ENCODE assay signal across 9 cellular contexts in the genomic region with DNA sequence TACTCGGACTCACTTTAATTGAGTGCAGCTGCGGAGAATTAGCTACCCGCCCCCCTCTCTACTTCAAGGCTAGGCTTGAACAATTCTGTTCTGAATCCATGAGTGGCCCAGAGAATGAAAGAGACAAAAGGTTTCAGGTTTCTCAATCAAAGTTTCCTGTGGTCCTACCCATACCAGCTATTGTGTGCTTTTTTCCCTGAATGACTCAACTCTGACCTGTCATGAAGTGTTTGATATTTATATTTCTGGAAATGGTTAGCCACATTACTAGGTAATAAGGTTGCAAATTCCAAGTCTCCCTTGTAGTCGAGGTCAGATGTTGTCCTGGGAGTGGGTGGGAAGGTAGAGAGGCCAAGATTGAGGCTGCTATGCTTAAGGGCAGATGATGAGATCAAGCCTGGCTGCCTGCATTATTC.
DNase-seq lines count a peak whose midpoint lies in the region; TF ChIP-seq lines count a peak whose summit lies in the region.
"Had no signal": no experiment of that assay in that cellular context is flagged by ENCODE, and none has a peak within 500 bp of the region (broad histone marks: within the 10 kb centered on the region; RNA-seq: fewer than 3 reads in every experiment).

No MANE protein-coding gene starts in this region.

- peaks cover 1% of the 10 kb centered on the region for H3K9me3 Mint-ChIP-seq in activated naive CD8-positive, alpha-beta T cell treated with anti-CD3 and anti-CD28 coated beads for 36 hours
- peaks cover 4% of the 10 kb centered on the region for H3K9me3 Mint-ChIP-seq in mesothelial cell of epicardium
- peaks cover 11% of the 10 kb centered on the region for H3K9me3 Mint-ChIP-seq in activated T-helper 1 cell treated with anti-CD3 and anti-CD28 coated beads, Interleukin-12 subunit alpha, Interleukin-12 subunit beta, Interleukin-2, Interleukin-4 antibody, amounts not matched to agents 30 ng/mL and 10 ng/mL and 1 ng/mL, durations not matched to agents 14 hours and 24 hours and 36 hours
- H3K9me3 Mint-ChIP-seq in activated naive CD4-positive, alpha-beta T cell treated with anti-CD3 and anti-CD28 coated beads, Interleukin-2, amount 10 ng/mL, durations not matched to agents 7 days and 5 days, result peaks cover 7% of the 10 kb centered on the region

- no peaks in the 10 kb centered on the region for H3K27me3 Mint-ChIP-seq in activated naive CD8-positive, alpha-beta T cell treated with anti-CD3 and anti-CD28 coated beads for 36 hours
- no peaks in the 10 kb centered on the region for H3K27me3 Mint-ChIP-seq in mesothelial cell of epicardium (ENCODE audit: low read depth)
- H3K27me3 Mint-ChIP-seq in activated T-helper 1 cell treated with anti-CD3 and anti-CD28 coated beads, Interleukin-12 subunit alpha, Interleukin-12 subunit beta, Interleukin-2, Interleukin-4 antibody, amounts not matched to agents 30 ng/mL and 10 ng/mL and 1 ng/mL, durations not matched to agents 14 hours and 24 hours and 36 hours (ENCODE audit: insufficient read depth), result no peaks in the 10 kb centered on the region
- H3K27me3 Mint-ChIP-seq in activated naive CD4-positive, alpha-beta T cell treated with anti-CD3 and anti-CD28 coated beads, Interleukin-2, amount 10 ng/mL, durations not matched to agents 7 days and 5 days, result peaks cover 4% of the 10 kb centered on the region

- CTCF ChIA-PET in activated naive CD4-positive, alpha-beta T cell treated with anti-CD3 and anti-CD28 coated beads, Interleukin-2, amount 10 ng/mL, durations not matched to agents 7 days and 5 days (lab: Charles Lee), result no interaction called here

- no peak for TF ChIP-seq CTCF in GM13977 (IDR thresholded peaks at IDR 0.05; ENCODE audit: extremely low read depth, insufficient read depth, missing control alignments)
- no peak for TF ChIP-seq CTCF in mesothelial cell of epicardium (IDR thresholded peaks at IDR 0.05; ENCODE audit: unreplicated experiment)

- no peaks in the 10 kb centered on the region for H4K20me1 ChIP-seq in GM23248 (ENCODE audit: insufficient read depth)

- no peak overlapping the region for H3K27ac Mint-ChIP-seq in activated naive CD8-positive, alpha-beta T cell treated with anti-CD3 and anti-CD28 coated beads for 36 hours
- peak overlapping the region; percentile 76 for H3K27ac Mint-ChIP-seq in mesothelial cell of epicardium
- no peak overlapping the region for H3K27ac Mint-ChIP-seq in activated T-helper 1 cell treated with anti-CD3 and anti-CD28 coated beads, Interleukin-12 subunit alpha, Interleukin-12 subunit beta, Interleukin-2, Interleukin-4 antibody, amounts not matched to agents 30 ng/mL and 10 ng/mL and 1 ng/mL, durations not matched to agents 14 hours and 24 hours and 36 hours
- H3K27ac Mint-ChIP-seq in activated naive CD4-positive, alpha-beta T cell treated with anti-CD3 and anti-CD28 coated beads, Interleukin-2, amount 10 ng/mL, durations not matched to agents 7 days and 5 days, result no peak overlapping the region

- H3K36me3 ChIP-seq in GM23248 (ENCODE audit: low read depth), result no peaks in the 10 kb centered on the region
- H3K36me3 ChIP-seq: right lobe of liver had no signal

- WGBS in GM23248 (ENCODE audit: low coverage in 1 of 2, low lambda C conversion rate in 2 of 2, missing lambda C conversion rate in 2 of 2), 2 experiments, result 1 to 2% methylated on average over 4 of the region's 4 CpGs

- intact Hi-C loops in activated T-helper 1 cell treated with anti-CD3 and anti-CD28 coated beads, Interleukin-12 subunit alpha, Interleukin-12 subunit beta, Interleukin-2, Interleukin-4 antibody, amounts not matched to agents 30 ng/mL and 10 ng/mL and 1 ng/mL, durations not matched to agents 14 hours and 24 hours and 36 hours (cut with micrococcal nuclease), result loop anchor here (2.0 to 5.0 kb wide), 3 partner anchors 197 to 393 kb away; a partner anchor contains a TSS

- peak overlapping the region; percentile 64 for H3K4me2 ChIP-seq in GM23248 (ENCODE audit: unreplicated experiment)

- peak overlapping the region; percentile 49 for H3K27ac ChIP-seq in GM23248
- H3K27ac ChIP-seq: right lobe of liver had no signal

- peaks cover 31% of the 10 kb centered on the region for H3F3A ChIP-seq in GM23248 (ENCODE audit: insufficient read depth)

- peaks cover 47% of the 10 kb centered on the region for H3K4me1 ChIP-seq in GM23248 (ENCODE audit: insufficient read depth)
- H3K4me1 ChIP-seq: right lobe of liver had no signal

- H3K9ac ChIP-seq in GM23248, result peak overlapping the region; percentile 3; the same call in 1 of the 2 replicates

- no peaks in the 10 kb centered on the region for H3K9me3 ChIP-seq in GM23248 (ENCODE audit: low read depth)
- H3K9me3 ChIP-seq: right lobe of liver had no signal

- no peak overlapping the region for H3K4me3 Mint-ChIP-seq in activated naive CD8-positive, alpha-beta T cell treated with anti-CD3 and anti-CD28 coated beads for 36 hours
- no peak overlapping the region for H3K4me3 Mint-ChIP-seq in mesothelial cell of epicardium
- H3K4me3 Mint-ChIP-seq in activated T-helper 1 cell treated with anti-CD3 and anti-CD28 coated beads, Interleukin-12 subunit alpha, Interleukin-12 subunit beta, Interleukin-2, Interleukin-4 antibody, amounts not matched to agents 30 ng/mL and 10 ng/mL and 1 ng/mL, durations not matched to agents 14 hours and 24 hours and 36 hours, result no peak overlapping the region
- no peak overlapping the region for H3K4me3 Mint-ChIP-seq in activated naive CD4-positive, alpha-beta T cell treated with anti-CD3 and anti-CD28 coated beads, Interleukin-2, amount 10 ng/mL, durations not matched to agents 7 days and 5 days

- in situ Hi-C loops in GM13977 (cut with MboI; ENCODE audit: low pct_unique_long_range_greater_than_20kb, low sequenced_read_pairs, unreplicated experiment) (no loop called here), GM23248 (cut with MboI) (no loop called here)

- peaks cover 34% of the 10 kb centered on the region for H3K4me1 Mint-ChIP-seq in activated naive CD8-positive, alpha-beta T cell treated with anti-CD3 and anti-CD28 coated beads for 36 hours
- H3K4me1 Mint-ChIP-seq in mesothelial cell of epicardium, result peaks cover 36% of the 10 kb centered on the region
- peaks cover 34% of the 10 kb centered on the region for H3K4me1 Mint-ChIP-seq in activated T-helper 1 cell treated with anti-CD3 and anti-CD28 coated beads, Interleukin-12 subunit alpha, Interleukin-12 subunit beta, Interleukin-2, Interleukin-4 antibody, amounts not matched to agents 30 ng/mL and 10 ng/mL and 1 ng/mL, durations not matched to agents 14 hours and 24 hours and 36 hours (ENCODE audit: low read depth)
- H3K4me1 Mint-ChIP-seq in activated naive CD4-positive, alpha-beta T cell treated with anti-CD3 and anti-CD28 coated beads, Interleukin-2, amount 10 ng/mL, durations not matched to agents 7 days and 5 days, result peaks cover 35% of the 10 kb centered on the region

- H2AFZ ChIP-seq in GM23248, result no peak overlapping the region

- DNase-seq in GM13977 (ENCODE audit: low spot score), result peak; percentile 48
- DNase-seq in GM23248, result peak; percentile 91
- peak; percentile 90 for DNase-seq in LHCN-M2 (ENCODE audit: low read depth)
- peak; percentile 14 for DNase-seq in activated naive CD8-positive, alpha-beta T cell treated with anti-CD3 and anti-CD28 coated beads for 36 hours
- DNase-seq in mesothelial cell of epicardium (ENCODE audit: low spot score in 2 of 2, unreplicated experiment in 2 of 2), result no peak
- no peak for DNase-seq in activated T-helper 1 cell treated with anti-CD3 and anti-CD28 coated beads, Interleukin-12 subunit alpha, Interleukin-12 subunit beta, Interleukin-2, Interleukin-4 antibody, amounts not matched to agents 30 ng/mL and 10 ng/mL and 1 ng/mL, durations not matched to agents 14 hours and 24 hours and 36 hours (ENCODE audit: low spot score)
- DNase-seq in DMS 273 treated with DMSO at 0.1 percent for 48 hours (lab: John Stamatoyannopoulos, UW), result no peak
- DNase-seq in activated naive CD4-positive, alpha-beta T cell treated with anti-CD3 and anti-CD28 coated beads, Interleukin-2, amount 10 ng/mL, durations not matched to agents 7 days and 5 days, result no peak
- DNase-seq: right lobe of liver had no signal

- H3K79me2 ChIP-seq in GM23248 (ENCODE audit: insufficient read depth), result no peaks in the 10 kb centered on the region

- no peaks in the 10 kb centered on the region for H3K27me3 ChIP-seq in GM23248 (replicated peaks; ENCODE audit: insufficient read depth)
- H3K27me3 ChIP-seq: right lobe of liver had no signal

- peaks cover 2% of the 10 kb centered on the region for H3K36me3 Mint-ChIP-seq in activated naive CD8-positive, alpha-beta T cell treated with anti-CD3 and anti-CD28 coated beads for 36 hours
- H3K36me3 Mint-ChIP-seq in mesothelial cell of epicardium, result no peaks in the 10 kb centered on the region
- peaks cover 3% of the 10 kb centered on the region for H3K36me3 Mint-ChIP-seq in activated T-helper 1 cell treated with anti-CD3 and anti-CD28 coated beads, Interleukin-12 subunit alpha, Interleukin-12 subunit beta, Interleukin-2, Interleukin-4 antibody, amounts not matched to agents 30 ng/mL and 10 ng/mL and 1 ng/mL, durations not matched to agents 14 hours and 24 hours and 36 hours (ENCODE audit: low read depth)
- no peaks in the 10 kb centered on the region for H3K36me3 Mint-ChIP-seq in activated naive CD4-positive, alpha-beta T cell treated with anti-CD3 and anti-CD28 coated beads, Interleukin-2, amount 10 ng/mL, durations not matched to agents 7 days and 5 days

- peak overlapping the region; percentile 13; the same call in 1 of the 2 replicates for H3K4me3 ChIP-seq in GM23248
- H3K4me3 ChIP-seq: right lobe of liver had no signal

- no peaks in the 10 kb centered on the region for H3K9me2 ChIP-seq in GM23248 (ENCODE audit: insufficient read depth)

Comparison
In these comparisons a context has a peak if more than half of its experiments do, and no peak if none do; other contexts are left out.
1. DNase-seq: peak in GM13977 (single experiment), GM23248 (single experiment), LHCN-M2 (single experiment) and activated naive CD8-positive, alpha-beta T cell treated with anti-CD3 and anti-CD28 coated beads for 36 hours (single experiment); none in mesothelial cell of epicardium (0 of 2), activated T-helper 1 cell treated with anti-CD3 and anti-CD28 coated beads, Interleukin-12 subunit alpha, Interleukin-12 subunit beta, Interleukin-2, Interleukin-4 antibody, amounts not matched to agents 30 ng/mL and 10 ng/mL and 1 ng/mL, durations not matched to agents 14 hours and 24 hours and 36 hours (single experiment), DMS 273 treated with DMSO at 0.1 percent for 48 hours (single experiment) and activated naive CD4-positive, alpha-beta T cell treated with anti-CD3 and anti-CD28 coated beads, Interleukin-2, amount 10 ng/mL, durations not matched to agents 7 days and 5 days (single experiment).